ENCODE assay signal across 1 cellular context in genomic region chr5:138615461-138615860, GRCh38.
TF ChIP-seq lines count a peak whose summit lies in the region.

No MANE protein-coding gene starts in this region.

TF ChIP-seq in GM23338, 12 proteins besides CTCF, POLR2A, EP300 and RAD21 (continued from another document):
- TF ChIP-seq ZNF462 (CRISPR knock-in tag; IDR thresholded peaks at IDR 0.05): no peak
